ENCODE assay signal across 6 cellular contexts in the genomic region with DNA sequence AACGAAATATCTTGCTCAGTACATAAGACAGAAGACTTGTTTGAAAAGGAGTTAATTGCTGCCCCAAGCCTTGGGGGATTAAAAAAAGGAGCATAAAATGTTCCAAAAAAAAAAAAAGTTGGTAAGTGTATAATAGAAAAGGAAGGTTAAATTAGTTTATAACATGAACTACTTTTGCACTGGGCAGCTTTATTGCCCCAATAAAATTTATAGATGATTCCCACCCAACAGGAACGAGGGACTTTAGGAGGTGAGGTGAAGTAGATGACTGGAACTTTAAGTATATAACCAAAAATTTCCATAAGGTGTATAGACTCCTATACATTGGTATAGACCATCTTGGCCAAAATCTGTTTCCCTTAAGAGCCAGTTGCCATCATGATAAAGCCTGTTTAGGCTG.
"Had no signal": no experiment of that assay in that cellular context is flagged by ENCODE, and none has a peak within 500 bp of the region (broad histone marks: within the 10 kb centered on the region; RNA-seq: fewer than 3 reads in every experiment).

No MANE protein-coding gene starts in this region.

- FAIRE-seq: HTR-8/SVneo had no signal

- H3K4me3 ChIP-seq: GM23248, HAP-1 had no signal

- DNase-seq: GM23248, GOT3, H7 had no signal

- H3K27ac ChIP-seq: GM23248 had no signal

- H3K9me3 ChIP-seq: HAP-1 had no signal

- H3K9ac ChIP-seq: GM23248 had no signal

- ATAC-seq: HCT116 had no signal

- H2AFZ ChIP-seq: GM23248 had no signal

- H3K36me3 ChIP-seq: HAP-1 had no signal
